ENCODE assay signal across 34 cellular contexts in the genomic region with DNA sequence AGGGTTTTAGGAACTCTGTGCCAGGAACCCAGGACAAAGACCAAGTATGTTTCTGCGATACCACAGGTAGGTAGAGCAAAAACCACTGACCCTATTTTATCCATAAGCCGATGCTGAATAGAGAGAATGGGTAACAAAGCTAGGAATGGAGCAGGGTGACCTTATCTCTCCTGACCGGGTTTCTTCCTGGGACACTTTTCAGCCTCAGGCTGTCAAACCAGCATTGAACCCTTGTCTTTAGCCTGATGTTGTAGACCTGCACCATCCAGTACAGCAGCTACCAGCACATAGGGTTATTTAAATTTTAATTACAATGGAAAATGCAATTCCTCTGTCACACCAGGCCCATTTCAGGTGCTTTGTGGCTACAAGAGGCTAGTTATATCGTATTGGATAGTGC.
"Had no signal": no experiment of that assay in that cellular context is flagged by ENCODE, and none has a peak within 500 bp of the region (broad histone marks: within the 10 kb centered on the region; RNA-seq: fewer than 3 reads in every experiment).

No MANE protein-coding gene starts in this region.

- H3K4me3 ChIP-seq: MG63 had no signal

- H3K4me2 ChIP-seq: KMS-11 had no signal

- H3K27ac ChIP-seq: KMS-11 had no signal

- H3K27me3 ChIP-seq: MG63 had no signal

- H3K9ac ChIP-seq: KMS-11 had no signal

- DNase-seq: Karpas-422, Kasumi-1, MG63, MM.1S, MV-4-11, NCI-H1048, NCI-H1092, NCI-H1092 treated with DMSO at 0.1 percent for 48 hours, NCI-H1105, NCI-H1105 treated with DMSO at 0.1 percent for 48 hours, NCI-H1417, NCI-H1417 treated with DMSO at 0.1 percent for 48 hours, NCI-H1436, NCI-H1436 treated with DMSO at 0.1 percent for 48 hours, NCI-H146, NCI-H1694, NCI-H1694 treated with DMSO at 0.1 percent for 48 hours, NCI-H187, NCI-H187 treated with DMSO at 0.1 percent for 48 hours, NCI-H1930, NCI-H2029, NCI-H2029 treated with DMSO at 0.1 percent for 48 hours, NCI-H2081, NCI-H2081 treated with DMSO at 0.1 percent for 48 hours, NCI-H2171, NCI-H2171 treated with DMSO at 0.1 percent for 48 hours, NCI-H2227 treated with DMSO at 0.1 percent for 48 hours, NCI-H226, NCI-H345, NCI-H446, NCI-H446 treated with DMSO at 0.1 percent for 48 hours, NCI-H510A, NCI-H510A treated with DMSO at 0.1 percent for 48 hours had no signal

- H3K36me3 ChIP-seq: MG63 had no signal
